Comparison of ENCODE assay signal across 8 cellular contexts in genomic region chr1:48470506-48470905, GRCh38. TPM values are rescaled to one million over a fixed set of nuclear protein-coding genes. Genes with fewer than 3 reads are reported as not detected.
DNase-seq lines count a peak whose midpoint lies in the region; ATAC-seq lines count a peak whose summit lies in the region.

No MANE protein-coding gene starts in this region.

- peaks cover 17% of the 10 kb centered on the region for H3K4me1 ChIP-seq in iPS-20b (ENCODE audit: insufficient read depth, low read length)
- H3K4me1 ChIP-seq in skeletal muscle satellite cell (ENCODE audit: control insufficient read depth, insufficient read depth, low read length): peaks cover 26% of the 10 kb centered on the region

- H3K9me3 ChIP-seq in iPS-20b (ENCODE audit: insufficient read depth, low read depth, low read length) (no peaks in the 10 kb centered on the region), skeletal muscle satellite cell (replicated peaks; ENCODE audit: low read length) (no peaks in the 10 kb centered on the region)

- peak overlapping the region; percentile 91 for H3K4me2 ChIP-seq in skeletal muscle satellite cell (ENCODE audit: low read length)

- H3K27me3 ChIP-seq in iPS-20b (ENCODE audit: insufficient read depth, low read length) (peaks cover 4% of the 10 kb centered on the region; the same call in 1 of the 2 replicates), skeletal muscle satellite cell (ENCODE audit: control insufficient read depth, insufficient read depth, low read length) (no peaks in the 10 kb centered on the region)

- H3K36me3 ChIP-seq in iPS-20b (ENCODE audit: insufficient read depth, low read depth, low read length) (no peaks in the 10 kb centered on the region), skeletal muscle satellite cell (ENCODE audit: insufficient read depth, low read length) (no peaks in the 10 kb centered on the region)

- no peak for ATAC-seq in GM21381 (IDR thresholded peaks at IDR 0.05; ENCODE audit: unreplicated experiment)

- H3K27ac ChIP-seq in angular gyrus (ENCODE audit: low read depth, low read length) (peak overlapping the region; percentile 86), iPS-20b (ENCODE audit: low read length) (no peak overlapping the region)

- H3K9ac ChIP-seq in iPS-20b (ENCODE audit: low read depth, low read length) (peak overlapping the region; percentile 86; the same call in 1 of the 2 replicates), skeletal muscle satellite cell (ENCODE audit: low read depth, low read length) (peak overlapping the region; percentile 76)

- peak overlapping the region; percentile 86 for H3K4me3 ChIP-seq in iPS-20b (ENCODE audit: low read length)
- H3K4me3 ChIP-seq in skeletal muscle satellite cell (ENCODE audit: low read length): peak overlapping the region; percentile 82

- DNase-seq in NCI-H1417 (lab: John Stamatoyannopoulos, UW): peak in 2 of 3 experiments; percentile 13 to 34
- DNase-seq in NCI-H1417 treated with DMSO at 0.1 percent for 48 hours (lab: John Stamatoyannopoulos, UW): no peak
- no peak for DNase-seq in NCI-H1092 treated with DMSO at 0.1 percent for 48 hours (lab: John Stamatoyannopoulos, UW)
- no peak for DNase-seq in stimulated activated CD4-positive, alpha-beta T cell treated with anti-CD3 and anti-CD28 coated beads, Interleukin-4, amount 100 ng/mL, for 24 hours

RNA-seq across cellular contexts. Expression of gene SPATA6, which starts 1.5 kb away (rescaled TPM):
- total RNA-seq in skeletal muscle satellite cell (2012; rRNA removed): 2.8 and 4.1 TPM in 2 replicates

Comparison
In these comparisons a context has a peak if more than half of its experiments do, and no peak if none do; other contexts are left out.
1. DNase-seq: peak in NCI-H1417 (2 of 3); none in NCI-H1417 treated with DMSO at 0.1 percent for 48 hours (single experiment), NCI-H1092 treated with DMSO at 0.1 percent for 48 hours (single experiment) and stimulated activated CD4-positive, alpha-beta T cell treated with anti-CD3 and anti-CD28 coated beads, Interleukin-4, amount 100 ng/mL, for 24 hours (single experiment).